ENCODE assay signal across 38 cellular contexts in genomic region chr21:40757366-40757765, GRCh38.
"Had no signal": no experiment of that assay in that cellular context is flagged by ENCODE, and none has a peak within 500 bp of the region (broad histone marks: within the 10 kb centered on the region; RNA-seq: fewer than 3 reads in every experiment).

No MANE protein-coding gene starts in this region.

- H3K27ac ChIP-seq: adrenal gland, ascending aorta, body of pancreas, brain microvascular endothelial cell, breast epithelium, cardiac muscle cell had no signal

- ATAC-seq: activated naive CD4-positive, alpha-beta T cell treated with anti-CD3 and anti-CD28 coated beads, Interleukin-2, amount 50 U/mL, for 72 hours; activated naive CD8-positive, alpha-beta T cell treated with anti-CD3 and anti-CD28 coated beads, Interleukin-2, amount 50 U/mL, for 24 hours; activated T-cell treated with anti-CD3 and anti-CD28 coated beads, Interleukin-2, amount 50 U/mL, for 4 hours; activated T-cell treated with anti-CD3 and anti-CD28 coated beads, Interleukin-2, amount 50 U/mL, for 72 hours; activated T-helper 17 cell treated with anti-CD3 and anti-CD28 coated beads, Interleukin-2, amount 50 U/mL, for 72 hours; body of pancreas had no signal

- H3K9me3 Mint-ChIP-seq: activated naive CD4-positive, alpha-beta T cell treated with anti-CD3 and anti-CD28 coated beads for 36 hours; activated naive CD4-positive, alpha-beta T cell treated with anti-CD3 and anti-CD28 coated beads, Interleukin-2, amount 50 U/mL, for 24 hours; activated naive CD8-positive, alpha-beta T cell treated with anti-CD3 and anti-CD28 coated beads for 36 hours; activated naive CD8-positive, alpha-beta T cell treated with anti-CD3 and anti-CD28 coated beads, Interleukin-2, amount 10 ng/mL, durations not matched to agents 7 days and 5 days; activated naive CD8-positive, alpha-beta T cell treated with anti-CD3 and anti-CD28 coated beads, Interleukin-2, amount 50 U/mL, for 24 hours; activated T-cell treated with anti-CD3 and anti-CD28 coated beads, Interleukin-2, amount 50 U/mL, for 4 hours; activated T-helper 1 cell treated with anti-CD3 and anti-CD28 coated beads, Interleukin-12 subunit alpha, Interleukin-12 subunit beta, Interleukin-2, Interleukin-4 antibody, amounts not matched to agents 30 ng/mL and 10 ng/mL and 1 ng/mL, durations not matched to agents 14 hours and 24 hours and 36 hours had no signal

- H3K9me3 ChIP-seq: adrenal gland, ascending aorta, body of pancreas, breast epithelium had no signal

- H3K36me3 ChIP-seq: adrenal gland, ascending aorta, brain microvascular endothelial cell, breast epithelium, cardiac muscle cell had no signal

- H3K4me1 Mint-ChIP-seq: activated naive CD4-positive, alpha-beta T cell treated with anti-CD3 and anti-CD28 coated beads, Interleukin-2, amount 10 ng/mL, durations not matched to agents 7 days and 5 days; activated naive CD4-positive, alpha-beta T cell treated with anti-CD3 and anti-CD28 coated beads, Interleukin-2, amount 50 U/mL, for 24 hours; activated naive CD8-positive, alpha-beta T cell treated with anti-CD3 and anti-CD28 coated beads for 36 hours; activated naive CD8-positive, alpha-beta T cell treated with anti-CD3 and anti-CD28 coated beads, Interleukin-2, amount 10 ng/mL, durations not matched to agents 7 days and 5 days; activated naive CD8-positive, alpha-beta T cell treated with anti-CD3 and anti-CD28 coated beads, Interleukin-2, amount 50 U/mL, for 24 hours; activated T-helper 17 cell treated with anti-CD3 and anti-CD28 coated beads, Interleukin-2, amount 50 U/mL, for 72 hours; brain; central memory CD8-positive, alpha-beta T cell had no signal

- H3K4me3 Mint-ChIP-seq: activated naive CD4-positive, alpha-beta T cell treated with anti-CD3 and anti-CD28 coated beads for 36 hours; activated naive CD4-positive, alpha-beta T cell treated with anti-CD3 and anti-CD28 coated beads, Interleukin-2, amount 10 ng/mL, durations not matched to agents 7 days and 5 days; activated naive CD4-positive, alpha-beta T cell treated with anti-CD3 and anti-CD28 coated beads, Interleukin-2, amount 50 U/mL, for 24 hours; activated naive CD8-positive, alpha-beta T cell; activated naive CD8-positive, alpha-beta T cell treated with anti-CD3 and anti-CD28 coated beads for 36 hours; activated naive CD8-positive, alpha-beta T cell treated with anti-CD3 and anti-CD28 coated beads, Interleukin-2, amount 10 ng/mL, durations not matched to agents 7 days and 5 days; activated naive CD8-positive, alpha-beta T cell treated with anti-CD3 and anti-CD28 coated beads, Interleukin-2, amount 50 U/mL, for 24 hours; activated T-cell treated with anti-CD3 and anti-CD28 coated beads, Interleukin-2, amount 50 U/mL, for 24 hours; activated T-cell treated with anti-CD3 and anti-CD28 coated beads, Interleukin-2, amount 50 U/mL, for 4 hours; activated T-cell treated with anti-CD3 and anti-CD28 coated beads, Interleukin-2, amount 50 U/mL, for 72 hours; activated T-helper 1 cell treated with anti-CD3 and anti-CD28 coated beads, Interleukin-12 subunit alpha, Interleukin-12 subunit beta, Interleukin-2, Interleukin-4 antibody, amounts not matched to agents 30 ng/mL and 10 ng/mL and 1 ng/mL, durations not matched to agents 14 hours and 24 hours and 36 hours; activated T-helper 17 cell treated with anti-CD3 and anti-CD28 coated beads, Interleukin-2, amount 50 U/mL, for 72 hours; brain; central memory CD8-positive, alpha-beta T cell had no signal

- DNase-seq: activated effector memory CD4-positive, alpha-beta T cell treated with anti-CD3 and anti-CD28 coated beads, Interleukin-2, amount 50 U/mL, for 16 hours; activated effector memory CD4-positive, alpha-beta T cell treated with Interleukin-2 at 50 U/mL for 16 hours; activated gamma-delta T cell; activated gamma-delta T cell treated with Interleukin-2 at 50 U/mL for 16 hours; activated naive CD4-positive, alpha-beta T cell; activated naive CD4-positive, alpha-beta T cell treated with anti-CD3 and anti-CD28 coated beads for 36 hours; activated naive CD4-positive, alpha-beta T cell treated with anti-CD3 and anti-CD28 coated beads, Interleukin-2, amount 10 ng/mL, durations not matched to agents 7 days and 5 days; activated naive CD4-positive, alpha-beta T cell treated with anti-CD3 and anti-CD28 coated beads, Interleukin-2, amount 50 U/mL, for 16 hours; activated naive CD4-positive, alpha-beta T cell treated with Interleukin-2 at 50 U/mL for 16 hours; activated naive CD8-positive, alpha-beta T cell treated with anti-CD3 and anti-CD28 coated beads for 36 hours; activated naive CD8-positive, alpha-beta T cell treated with anti-CD3 and anti-CD28 coated beads, Interleukin-2, amount 10 ng/mL, durations not matched to agents 7 days and 5 days; activated naive CD8-positive, alpha-beta T cell treated with anti-CD3 and anti-CD28 coated beads, Interleukin-2, amount 50 U/mL, for 24 hours; activated T-cell treated with anti-CD3 and anti-CD28 coated beads, Interleukin-2, amount 50 U/mL, for 1 hour; activated T-cell treated with anti-CD3 and anti-CD28 coated beads, Interleukin-2, amount 50 U/mL, for 24 hours; activated T-cell treated with anti-CD3 and anti-CD28 coated beads, Interleukin-2, amount 50 U/mL, for 4 hours; activated T-cell treated with anti-CD3 and anti-CD28 coated beads, Interleukin-2, amount 50 U/mL, for 48 hours; activated T-cell treated with anti-CD3 and anti-CD28 coated beads, Interleukin-2, amount 50 U/mL, for 72 hours; adrenal gland; amniotic stem cell; amygdala; anterior cingulate cortex; aorta; body of pancreas; brain microvascular endothelial cell; caudate nucleus; central memory CD4-positive, alpha-beta T cell; cerebellar nuclear complex had no signal

- H3K4me1 ChIP-seq: adrenal gland, ascending aorta, body of pancreas, breast epithelium had no signal

- H3K4me3 ChIP-seq: adrenal gland, ascending aorta, body of pancreas, breast epithelium, cardiac muscle cell had no signal

- H3K27ac Mint-ChIP-seq: activated naive CD4-positive, alpha-beta T cell treated with anti-CD3 and anti-CD28 coated beads for 36 hours; activated naive CD4-positive, alpha-beta T cell treated with anti-CD3 and anti-CD28 coated beads, Interleukin-2, amount 10 ng/mL, durations not matched to agents 7 days and 5 days; activated naive CD4-positive, alpha-beta T cell treated with anti-CD3 and anti-CD28 coated beads, Interleukin-2, amount 50 U/mL, for 24 hours; activated naive CD4-positive, alpha-beta T cell treated with anti-CD3 and anti-CD28 coated beads, Interleukin-2, amount 50 U/mL, for 72 hours; activated naive CD8-positive, alpha-beta T cell; activated naive CD8-positive, alpha-beta T cell treated with anti-CD3 and anti-CD28 coated beads for 36 hours; activated naive CD8-positive, alpha-beta T cell treated with anti-CD3 and anti-CD28 coated beads, Interleukin-2, amount 10 ng/mL, durations not matched to agents 7 days and 5 days; activated naive CD8-positive, alpha-beta T cell treated with anti-CD3 and anti-CD28 coated beads, Interleukin-2, amount 50 U/mL, for 24 hours; activated T-cell treated with anti-CD3 and anti-CD28 coated beads, Interleukin-2, amount 50 U/mL, for 24 hours; activated T-cell treated with anti-CD3 and anti-CD28 coated beads, Interleukin-2, amount 50 U/mL, for 72 hours; activated T-helper 1 cell treated with anti-CD3 and anti-CD28 coated beads, Interleukin-12 subunit alpha, Interleukin-12 subunit beta, Interleukin-2, Interleukin-4 antibody, amounts not matched to agents 30 ng/mL and 10 ng/mL and 1 ng/mL, durations not matched to agents 14 hours and 24 hours and 36 hours; activated T-helper 17 cell treated with anti-CD3 and anti-CD28 coated beads, Interleukin-2, amount 50 U/mL, for 72 hours; activated T-helper 2 cell treated with anti-CD3 and anti-CD28 coated beads, Interferon-gamma antibody, Interleukin-2, Interleukin-4, amounts not matched to agents 10 μg/mL and 5 μg/mL and 100 μg/mL, durations not matched to agents 14 hours and 24 hours and 36 hours; brain had no signal

- H3K27me3 Mint-ChIP-seq: activated naive CD4-positive, alpha-beta T cell treated with anti-CD3 and anti-CD28 coated beads, Interleukin-2, amount 10 ng/mL, durations not matched to agents 7 days and 5 days; central memory CD8-positive, alpha-beta T cell had no signal

- H3K27me3 ChIP-seq: adrenal gland, ascending aorta, body of pancreas, brain microvascular endothelial cell, breast epithelium, cardiac muscle cell had no signal

- H3K36me3 Mint-ChIP-seq: activated naive CD4-positive, alpha-beta T cell treated with anti-CD3 and anti-CD28 coated beads, Interleukin-2, amount 10 ng/mL, durations not matched to agents 7 days and 5 days; activated naive CD4-positive, alpha-beta T cell treated with anti-CD3 and anti-CD28 coated beads, Interleukin-2, amount 50 U/mL, for 24 hours; activated naive CD4-positive, alpha-beta T cell treated with anti-CD3 and anti-CD28 coated beads, Interleukin-2, amount 50 U/mL, for 72 hours; activated naive CD8-positive, alpha-beta T cell; activated naive CD8-positive, alpha-beta T cell treated with anti-CD3 and anti-CD28 coated beads for 36 hours; activated naive CD8-positive, alpha-beta T cell treated with anti-CD3 and anti-CD28 coated beads, Interleukin-2, amount 10 ng/mL, durations not matched to agents 7 days and 5 days; brain had no signal
